Comparison of ENCODE assay signal across 8 cellular contexts in genomic region chr6:110874880-110875547, GRCh38. TPM values are rescaled to one million over a fixed set of nuclear protein-coding genes. Genes with fewer than 3 reads are reported as not detected.
DNase-seq lines count a peak whose midpoint lies in the region; ATAC-seq, FAIRE-seq and TF ChIP-seq lines count a peak whose summit lies in the region.

No MANE protein-coding gene starts in this region.

- peaks cover 43 to 45% of the 10 kb centered on the region in 2 donors for H3K4me1 Mint-ChIP-seq in immature natural killer cell

- no peak for FAIRE-seq in H54 (lab: Jason Lieb, UNC)

- no peaks in the 10 kb centered on the region for H3K27me3 ChIP-seq in SU-DHL-6 (ENCODE audit: low read length)

- no peaks in the 10 kb centered on the region for H3K9me3 Mint-ChIP-seq in immature natural killer cell

- peak overlapping the region; percentile 96 to 100 (median 100) for H3K27ac Mint-ChIP-seq in immature natural killer cell

- H3K79me2 ChIP-seq in SU-DHL-6 (ENCODE audit: insufficient read depth, low read length), result peaks cover 54% of the 10 kb centered on the region

- no peaks in the 10 kb centered on the region for H3K36me3 ChIP-seq in SU-DHL-6 (ENCODE audit: low read length)

- DNase-seq in NCI-H2081 (lab: John Stamatoyannopoulos, UW), result peak; percentile 34 to 45
- no peak for DNase-seq in NCI-H2081 treated with DMSO at 0.1 percent for 48 hours (lab: John Stamatoyannopoulos, UW)
- DNase-seq in astrocyte of the hippocampus (ENCODE audit: low read depth, low spot score), result peak; percentile 65
- no peak for DNase-seq in immature natural killer cell
- DNase-seq in stimulated activated CD4-positive, alpha-beta T cell treated with anti-CD3 and anti-CD28 coated beads, Interleukin-2, amount 100 ng/mL, for 24 hours, result peak; percentile 56 to 60
- no peak for DNase-seq in H54 (ENCODE audit: insufficient read length, low spot score)

- no peaks in the 10 kb centered on the region for H3K9me3 ChIP-seq in SU-DHL-6 (ENCODE audit: insufficient read depth, low read length)

- H3K9ac ChIP-seq in SU-DHL-6 (ENCODE audit: low read length), result peak overlapping the region; percentile 98

- TF ChIP-seq CTCF in SU-DHL-6 (IDR thresholded peaks at IDR 0.05; ENCODE audit: insufficient read depth, low read length, poor library complexity, severe bottlenecking), result no peak

- peak overlapping the region; percentile 84 for H3K4me3 ChIP-seq in SU-DHL-6 (ENCODE audit: insufficient read depth, low read length, poor library complexity, severe bottlenecking)

- peak overlapping the region; percentile 91 for H3K4me2 ChIP-seq in SU-DHL-6 (ENCODE audit: low read depth, low read length, poor library complexity, severe bottlenecking)

- H2AFZ ChIP-seq in SU-DHL-6 (ENCODE audit: low read depth, low read length, severe bottlenecking), result peak overlapping the region; percentile 23

- peaks cover 24% of the 10 kb centered on the region; the same call in 1 of the 2 replicates for H3F3A ChIP-seq in SU-DHL-6 (ENCODE audit: insufficient read depth)

- H3K9me2 ChIP-seq in SU-DHL-6 (replicated peaks; ENCODE audit: insufficient read depth, low read length), result no peaks in the 10 kb centered on the region

- H3K4me3 Mint-ChIP-seq in immature natural killer cell, result peak overlapping the region; percentile 96 to 100 (median 99)

- no peak for TF ChIP-seq POLR2A in H54 (IDR thresholded peaks at IDR 0.05; ENCODE audit: low read depth, low read length)

- peaks cover 0 to 4% (median 0%) of the 10 kb centered on the region in 3 donors for H3K36me3 Mint-ChIP-seq in immature natural killer cell

- peak; percentile 13 for ATAC-seq in HG02970 (IDR thresholded peaks at IDR 0.05; ENCODE audit: low FRiP score, unreplicated experiment)

- H3K27me3 Mint-ChIP-seq in immature natural killer cell (ENCODE audit: low read depth in 3 of 3), result peaks cover 12 to 26% (median 18%) of the 10 kb centered on the region in 3 donors

- H4K20me1 ChIP-seq in SU-DHL-6 (ENCODE audit: low read depth, low read length), result peaks cover 27% of the 10 kb centered on the region

- H3K27ac ChIP-seq in SU-DHL-6 (ENCODE audit: low read depth, low read length), result peak overlapping the region; percentile 77

RNA-seq across cellular contexts. Expression of gene AMD1, which starts 0.4 kb away (rescaled TPM):
- polyA plus RNA-seq in immature natural killer cell, result 10 to 100 TPM; 36.7 to 44.3 (median 42.2) TPM

RNA-seq across cellular contexts. Expression of gene CDK19, which starts 59.7 kb away (rescaled TPM):
- polyA plus RNA-seq in immature natural killer cell, result 1 to 10 TPM; 1.7 to 5.2 (median 2.4) TPM

Comparison
In these comparisons a context has a peak if more than half of its experiments do, and no peak if none do; other contexts are left out.
1. DNase-seq: peak in NCI-H2081 (2 of 2), astrocyte of the hippocampus (single experiment) and stimulated activated CD4-positive, alpha-beta T cell treated with anti-CD3 and anti-CD28 coated beads, Interleukin-2, amount 100 ng/mL, for 24 hours (2 of 2); none in NCI-H2081 treated with DMSO at 0.1 percent for 48 hours (single experiment), immature natural killer cell (0 of 3) and H54 (single experiment).